Comparison of ENCODE assay signal across 23 cellular contexts in the genomic region with DNA sequence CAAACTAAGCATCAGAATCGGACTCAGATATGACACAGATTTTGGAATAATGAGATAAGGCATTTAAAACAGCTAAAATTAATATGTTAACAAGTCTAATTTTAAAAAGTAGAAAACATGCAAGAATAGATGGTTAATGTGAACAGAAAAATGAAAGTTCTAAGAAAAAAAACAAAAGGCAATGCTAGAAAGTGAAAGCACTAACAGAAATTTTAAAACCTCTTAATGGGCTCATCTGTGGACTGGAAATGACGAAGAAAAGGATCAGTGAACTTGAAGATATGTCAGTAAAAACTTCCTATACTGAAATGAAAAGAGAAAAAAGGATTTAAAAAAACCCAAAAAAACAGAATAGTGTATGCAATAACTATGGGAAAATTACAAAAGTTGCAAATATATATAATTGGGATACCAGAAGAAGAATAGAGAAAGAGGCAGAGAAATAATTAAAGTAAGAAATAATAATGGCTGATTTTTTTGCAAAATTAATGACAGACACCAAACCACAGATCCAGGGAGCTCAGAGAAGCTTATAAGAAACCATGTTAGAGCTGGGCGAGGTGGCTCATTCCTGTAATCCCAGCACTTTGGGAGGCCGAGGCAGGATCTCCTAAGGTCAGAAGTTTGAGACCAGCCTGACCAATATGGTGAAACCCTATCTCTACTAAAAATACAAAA.
"Had no signal": no experiment of that assay in that cellular context is flagged by ENCODE, and none has a peak within 500 bp of the region (broad histone marks: within the 10 kb centered on the region; RNA-seq: fewer than 3 reads in every experiment).

No MANE protein-coding gene starts in this region.

- H3K27ac Mint-ChIP-seq: T-cell had no signal

- H3K27ac ChIP-seq: SJSA1 had no signal

- H3K4me3 Mint-ChIP-seq: T-cell had no signal

- H3K4me1 Mint-ChIP-seq: T-cell had no signal

- ATAC-seq: T-cell had no signal

- H3K4me3 ChIP-seq: MG63, SJSA1 had no signal

- H3K27me3 ChIP-seq: MG63, SJSA1 had no signal

- H3K9me3 ChIP-seq: MG63, SJSA1, SK-N-SH had no signal

- DNase-seq: KBM-7, MG63, NCI-H1092, NCI-H1105 treated with DMSO at 0.1 percent for 48 hours, NCI-H1417 treated with DMSO at 0.1 percent for 48 hours, NCI-H146, NCI-H187, NCI-H2029, NCI-H2081 treated with DMSO at 0.1 percent for 48 hours, NCI-H2171, NCI-H226, NCI-H446, NCI-H510A, NCI-H524 treated with DMSO at 0.1 percent for 48 hours, NCI-H69, NCI-H774, Right ventricle myocardium superior, RPMI8226, SIG-M5, SK-N-SH, SW 1271, T-cell had no signal

- H3K9me3 Mint-ChIP-seq: T-cell had no signal

- H3K9ac ChIP-seq: SK-N-SH had no signal

- H3K36me3 ChIP-seq: MG63, SJSA1 had no signal

- H3K36me3 Mint-ChIP-seq: T-cell had no signal
